Comparison of ENCODE assay signal across 8 cellular contexts in the genomic region with DNA sequence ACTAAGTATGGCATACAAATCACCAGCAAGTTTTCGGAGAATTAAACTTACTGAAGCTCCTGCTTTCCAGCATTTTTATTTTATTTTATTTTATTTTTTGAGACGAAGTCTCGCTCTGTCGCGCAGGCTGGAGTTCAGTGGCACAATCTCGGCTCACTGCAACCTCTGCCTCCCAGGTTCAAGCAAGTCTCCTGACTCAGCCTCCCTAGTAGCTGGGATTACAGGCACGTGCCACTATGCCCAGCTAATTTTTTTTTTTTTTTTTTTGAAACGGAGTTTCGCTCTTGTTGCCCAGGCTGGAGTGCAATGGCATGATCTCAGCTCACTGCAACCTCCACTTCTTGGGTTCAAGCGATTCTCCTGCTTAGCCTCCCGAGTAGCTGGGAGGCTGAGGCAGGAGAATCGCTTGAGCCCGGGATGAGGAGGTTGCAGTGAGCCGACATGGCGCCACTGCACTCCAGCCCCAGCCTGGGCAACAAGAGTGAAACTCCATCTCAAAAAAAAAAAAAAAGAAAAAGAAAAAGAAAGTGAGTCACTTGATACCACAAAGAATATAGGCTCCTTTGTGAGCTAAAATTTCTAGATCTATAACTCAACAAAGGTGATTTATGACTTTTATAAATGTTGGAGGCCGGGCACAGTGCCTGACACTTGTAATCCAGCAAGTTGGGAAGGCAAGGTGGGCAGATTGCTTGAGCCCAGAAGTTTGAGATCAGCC. TPM values are rescaled to one million over a fixed set of nuclear protein-coding genes. Genes with fewer than 3 reads are reported as not detected.
DNase-seq lines count a peak whose midpoint lies in the region; ATAC-seq, FAIRE-seq and TF ChIP-seq lines count a peak whose summit lies in the region.
"Not testable (repeated sequence)": the region's sequence is repeated elsewhere in the genome, so short reads cannot be mapped to it uniquely, and the experiment has no call there.

No MANE protein-coding gene starts in this region.

- TF ChIP-seq CTCF in K562 (IDR thresholded peaks at IDR 0.05 in 2 of 3, conservative IDR thresholded peaks at IDR 0.05 in 1 of 3; ENCODE audit: insufficient read depth in 2 of 3, low read depth in 1 of 3, low read length in 3 of 3) = not testable (repeated sequence)

- H3K36me3 ChIP-seq in K562 (ENCODE audit: control insufficient read depth, insufficient read depth, low read length) = not testable (repeated sequence)

- ATAC-seq in GM18511 (IDR thresholded peaks at IDR 0.05; ENCODE audit: unreplicated experiment) = peak; percentile 25
- ATAC-seq in GM21515 (IDR thresholded peaks at IDR 0.05; ENCODE audit: unreplicated experiment) = peak; percentile 21
- peak; percentile 18 for ATAC-seq in HG03095 (IDR thresholded peaks at IDR 0.05; ENCODE audit: unreplicated experiment)
- ATAC-seq in activated CD4-positive, alpha-beta T cell treated with anti-CD3 and anti-CD28 coated beads for 36 hours = peak; percentile 64
- ATAC-seq in K562 = not testable (repeated sequence)

- H3K27ac Mint-ChIP-seq in activated CD4-positive, alpha-beta T cell treated with anti-CD3 and anti-CD28 coated beads for 36 hours = peak overlapping the region; percentile 89

- in situ Hi-C loops in K562 (cut with MboI) = not testable (repeated sequence)

- not testable (repeated sequence) for H3K27ac ChIP-seq in K562 (ENCODE audit: extremely low read depth, low read depth, low read length)
- peak overlapping the region in 12 of 21 experiments; percentile 24 to 86 (median 80) for H3K27ac ChIP-seq in skin epidermis

- not testable (repeated sequence) for H3K9me3 Mint-ChIP-seq in activated CD4-positive, alpha-beta T cell treated with anti-CD3 and anti-CD28 coated beads for 36 hours (ENCODE audit: low read depth)

- CTCF ChIA-PET in activated CD4-positive, alpha-beta T cell treated with anti-CD3 and anti-CD28 coated beads for 36 hours (lab: Charles Lee) = interaction anchor here (0.7 to 2.8 kb wide), 10 partner anchors 8 to 142 kb away, joined by 3 to 13 read pairs (median 6); no protein-coding TSS in a partner anchor
- CTCF ChIA-PET in K562 (lab: Yijun Ruan, JAX; ENCODE audit: low intra/inter-chr PET ratio) = not testable (repeated sequence)

- not testable (repeated sequence) for TF ChIP-seq POLR2A in K562 (conservative IDR thresholded peaks at IDR 0.05)

- 0 out of 2 replicates have a peak overlapping the region, but pooled peaks have one; percentile 38 for H2AFZ ChIP-seq in K562 (ENCODE audit: low read depth, low read length)

- peaks cover 50% of the 10 kb centered on the region for H3K4me1 Mint-ChIP-seq in activated CD4-positive, alpha-beta T cell treated with anti-CD3 and anti-CD28 coated beads for 36 hours

- H3K27me3 ChIP-seq in K562 (ENCODE audit: control insufficient read depth in 2 of 2, insufficient read depth in 2 of 2, low read length in 2 of 2) = not testable (repeated sequence)

- WGBS in K562 (ENCODE audit: insufficient coverage, low coverage, missing lambda C conversion rate) = 81% methylated on average over 12 of the region's 16 CpGs

- H3K4me3 ChIP-seq in K562, skin epidermis: not testable (repeated sequence)

- TF ChIP-seq RAD21 in K562 (CRISPR knock-in tag; conservative IDR thresholded peaks at IDR 0.05 in 1 of 2, IDR thresholded peaks at IDR 0.05 in 1 of 2) = not testable (repeated sequence)

- not testable (repeated sequence) for H3K9ac ChIP-seq in K562 (ENCODE audit: insufficient read depth in 1 of 2, low read depth in 2 of 2, low read length in 2 of 2)

- not testable (repeated sequence) for H3K4me1 ChIP-seq in K562 (replicated peaks in 1 of 2; ENCODE audit: control insufficient read depth in 2 of 2, insufficient read depth in 2 of 2, low read length in 2 of 2)

- POLR2A ChIA-PET in activated CD4-positive, alpha-beta T cell treated with anti-CD3 and anti-CD28 coated beads for 36 hours (lab: Charles Lee) = interaction anchor here (0.6 to 1.7 kb wide), 8 partner anchors 8 to 980 kb away, joined by 3 to 14 read pairs (median 4); no protein-coding TSS in a partner anchor
- POLR2A ChIA-PET in K562 (lab: Yijun Ruan, JAX) = interaction anchor here (0.7 kb wide), 1 partner anchor 105 kb away, joined by 4 read pairs; no protein-coding TSS in a partner anchor

- not testable (repeated sequence) for H4K20me1 ChIP-seq in K562 (replicated peaks; ENCODE audit: control insufficient read depth, insufficient read depth, low read length)

- not testable (repeated sequence) for TF ChIP-seq EP300 in K562 (IDR thresholded peaks at IDR 0.05; ENCODE audit: low read length)

- not testable (repeated sequence) for BruUV-seq in K562 (replicated peaks; lab: Mats Ljungman, UMichigan)

- not testable (repeated sequence) for H3K4me2 ChIP-seq in K562 (ENCODE audit: insufficient read depth, low read length)

- DNase-seq in A172 (ENCODE audit: low spot score) (peak; percentile 49), NAMALWA (ENCODE audit: low spot score) (peak; percentile 35)
- peak; percentile 33 for DNase-seq in activated CD4-positive, alpha-beta T cell treated with anti-CD3 and anti-CD28 coated beads for 36 hours
- DNase-seq in K562 (ENCODE audit: extremely low read depth in 1 of 4, low spot score in 3 of 4) = not testable (repeated sequence)

- not testable (repeated sequence) for H3K36me3 Mint-ChIP-seq in activated CD4-positive, alpha-beta T cell treated with anti-CD3 and anti-CD28 coated beads for 36 hours (ENCODE audit: low read depth)

- not testable (repeated sequence) for H3K27me3 Mint-ChIP-seq in activated CD4-positive, alpha-beta T cell treated with anti-CD3 and anti-CD28 coated beads for 36 hours

- not testable (repeated sequence) for H3K4me3 Mint-ChIP-seq in activated CD4-positive, alpha-beta T cell treated with anti-CD3 and anti-CD28 coated beads for 36 hours

- H3K9me1 ChIP-seq in K562 (ENCODE audit: control insufficient read depth, insufficient read depth, low read length) = not testable (repeated sequence)

- not testable (repeated sequence) for H3K79me2 ChIP-seq in K562 (ENCODE audit: control insufficient read depth, insufficient read depth, low read length)

- intact Hi-C loops in activated CD4-positive, alpha-beta T cell treated with anti-CD3 and anti-CD28 coated beads for 36 hours (cut with DNase I, micrococcal nuclease) = loop anchor here in 1 of 2 experiments (1.0 kb wide), 1 partner anchor 8 kb away; no protein-coding TSS in a partner anchor
- intact Hi-C loops in K562 (cut with micrococcal nuclease) = not testable (repeated sequence)

- not testable (repeated sequence) for H3K9me3 ChIP-seq in K562 (replicated peaks; ENCODE audit: control insufficient read depth, insufficient read depth, low read depth, low read length)

- FAIRE-seq in K562 (lab: Jason Lieb, UNC) = not testable (repeated sequence)

RNA-seq across cellular contexts. Expression of gene GPCPD1, which starts 35.4 kb away (rescaled TPM):
- total RNA-seq in A172 (2014; rRNA removed; shearing (Covaris generic)) = 6.9 and 7.6 TPM in 2 replicates
- 10 to 100 TPM; 18.5 to 26.0 TPM for total RNA-seq in activated CD4-positive, alpha-beta T cell treated with anti-CD3 and anti-CD28 coated beads for 36 hours
- total RNA-seq in K562 (2011; cell fraction: chromatin; rRNA removed; ENCODE audit: low replicate concordance) = 34.0 and 115 TPM in 2 replicates
- total RNA-seq in K562 (2011; cell fraction: nucleolus; rRNA removed) = 12.7 and 17.1 TPM in 2 replicates
- 35.8 and 53.4 TPM in 2 replicates for total RNA-seq in K562 (2011; cell fraction: nucleoplasm; rRNA removed)
- total RNA-seq in K562 (2014; rRNA removed) (5.8 and 8.5 TPM in 2 replicates), K562 (2014; rRNA removed; fragmentation: Illumina TruSeq; extraction: Trizol) (14.7 and 16.0 TPM in 2 replicates), K562 (2015; rRNA removed; fragmentation: Illumina TruSeq; extraction: Trizol) (7.4 and 8.6 TPM in 2 replicates), K562 (2021) (12.4 and 14.9 TPM in 2 replicates)
- polyA plus RNA-seq in K562 (2011; rRNA removed) (19.2 and 23.0 TPM in 2 replicates), K562 (2014; fragmentation: Illumina TruSeq; extraction: Trizol) (7.4 and 8.6 TPM in 2 replicates), K562 (2014; fragmentation: Nextera tagmentation; extraction: Ambion mirVana) (1 to 10 TPM; 3.3 to 4.2 TPM), K562 (2014; rRNA removed) (8.6 and 12.5 TPM in 2 replicates)
- polyA plus RNA-seq in K562 (2011; cell fraction: cytosol; rRNA removed) = 3.2 and 10.2 TPM in 2 replicates
- polyA plus RNA-seq in K562 (2011; cell fraction: nucleus; rRNA removed) = 32.5 and 69.6 TPM in 2 replicates
- polyA plus RNA-seq in K562 (2012) = 6.4 and 11.6 TPM in 2 replicates
- 25.3 and 39.7 TPM in 2 replicates for polyA minus RNA-seq in K562 (2011; rRNA and poly(A)+ RNA removed)
- 5.0 and 8.5 TPM in 2 replicates for polyA minus RNA-seq in K562 (2011; cell fraction: cytosol; rRNA and poly(A)+ RNA removed)
- 15.9 and 42.7 TPM in 2 replicates for polyA minus RNA-seq in K562 (2011; cell fraction: nucleus; rRNA and poly(A)+ RNA removed)
